ENCODE assay signal across 8 cellular contexts in genomic region chr1:63592536-63593302, GRCh38. TPM values are rescaled to one million over a fixed set of nuclear protein-coding genes. Genes with fewer than 3 reads are reported as not detected.
A peak's percentile ranks its signal among the peaks of the same experiment; 100 is the strongest.
DNase-seq lines count a peak whose midpoint lies in the region; ATAC-seq and TF ChIP-seq lines count a peak whose summit lies in the region.

No MANE protein-coding gene starts in this region.

- no peak for ATAC-seq in CD4-positive, alpha-beta T cell (ENCODE audit: poor library complexity)
- no peak for ATAC-seq in IMR-90 (ENCODE audit: low read depth)

- no peaks in the 10 kb centered on the region for H3K9me3 ChIP-seq in CD4-positive, alpha-beta T cell (ENCODE audit: control insufficient read depth, low read length)
- H3K9me3 ChIP-seq in IMR-90 (ENCODE audit: control insufficient read depth, insufficient read depth, low read length) (no peaks in the 10 kb centered on the region), thymus (ENCODE audit: control insufficient read depth) (no peaks in the 10 kb centered on the region)

- peak overlapping the region; percentile 96 for H2AK9ac ChIP-seq in IMR-90 (replicated peaks; ENCODE audit: low read depth, low read length, poor library complexity)

- peak overlapping the region; percentile 91 for H3K4me2 ChIP-seq in IMR-90 (ENCODE audit: low read depth, low read length)

- peaks cover 4% of the 10 kb centered on the region for H3K9me1 ChIP-seq in IMR-90 (ENCODE audit: insufficient read depth, low read length)

- H3K27ac ChIP-seq in CD4-positive, alpha-beta T cell (ENCODE audit: low read depth, low read length) = peak overlapping the region; percentile 66
- peak overlapping the region; percentile 95 for H3K27ac ChIP-seq in IMR-90 (ENCODE audit: insufficient read depth, low read length)
- peak overlapping the region; percentile 93 for H3K27ac ChIP-seq in thymus (ENCODE audit: low read depth)

- H3K36me3 ChIP-seq in IMR-90 (ENCODE audit: control insufficient read depth, insufficient read depth, low read length) (no peaks in the 10 kb centered on the region), thymus (ENCODE audit: control insufficient read depth, insufficient read depth) (no peaks in the 10 kb centered on the region)

- WGBS in IMR-90 (ENCODE audit: extremely low coverage in 2 of 2, insufficient read length in 1 of 2), 2 experiments = 80% methylated on average over 2 of the region's 18 CpGs; no CpG with 5 or more reads in 1 of the 2 experiments
- 21 to 31% methylated on average over 17 to 18 of the region's 18 CpGs for WGBS in lower leg skin, 2 donors
- 32% methylated on average over 18 of the region's 18 CpGs for WGBS in thymus

- peak overlapping the region; percentile 99 for H3K4me3 Mint-ChIP-seq in CD4-positive, alpha-beta T cell

- peak overlapping the region; percentile 84 to 97 for H4K8ac ChIP-seq in IMR-90 (ENCODE audit: low read depth in 2 of 2, low read length in 2 of 2)

- H3K4me1 ChIP-seq in IMR-90 (ENCODE audit: control insufficient read depth, insufficient read depth, low read length) (peaks cover 4% of the 10 kb centered on the region), thymus (ENCODE audit: control insufficient read depth, insufficient read depth, low read length) (peaks cover 3% of the 10 kb centered on the region)

- H4K91ac ChIP-seq in IMR-90 (ENCODE audit: insufficient read depth, low read depth, low read length) = peak overlapping the region; percentile 98

- peak overlapping the region; percentile 52 for H2BK20ac ChIP-seq in IMR-90 (ENCODE audit: low read depth, low read length)

- H2BK15ac ChIP-seq in IMR-90 (ENCODE audit: low read depth, low read length) = peak overlapping the region; percentile 15; the same call in 1 of the 3 replicates

- no peaks in the 10 kb centered on the region for H3K27me3 ChIP-seq in CD4-positive, alpha-beta T cell (ENCODE audit: control insufficient read depth, insufficient read depth, low read length)
- H3K27me3 ChIP-seq in IMR-90 (ENCODE audit: control insufficient read depth, insufficient read depth, low read length) (no peaks in the 10 kb centered on the region), thymus (ENCODE audit: control insufficient read depth, insufficient read depth) (no peaks in the 10 kb centered on the region)

- peak overlapping the region; percentile 92; the same call in 1 of the 2 replicates for H2BK120ac ChIP-seq in IMR-90 (ENCODE audit: low read depth, low read length)

- no peaks in the 10 kb centered on the region for H3K27me3 Mint-ChIP-seq in CD4-positive, alpha-beta T cell

- H3K56ac ChIP-seq in IMR-90 (ENCODE audit: extremely low read depth, insufficient read depth, low read length) = peak overlapping the region; percentile 29; the same call in 1 of the 2 replicates

- H3K14ac ChIP-seq in IMR-90 (replicated peaks; ENCODE audit: low read depth, low read length) = peak overlapping the region; percentile 98; the same call in 1 of the 2 replicates

- dilution Hi-C loops in IMR-90 (cut with HindIII; ENCODE audit: low sequenced_read_pairs, unreplicated experiment) = no loop called here

- no peak for DNase-seq in CD4-positive, alpha-beta T cell
- DNase-seq in IMR-90 = no peak
- DNase-seq in astrocyte of the spinal cord (ENCODE audit: low read depth, low spot score) = no peak
- peak in 1 of 2 donors; percentile 73 for DNase-seq in lower leg skin (ENCODE audit: low spot score in 2 of 2)
- no peak for DNase-seq in 8988T
- DNase-seq in OCI-M2 (lab: John Stamatoyannopoulos, UW; ENCODE audit: unreplicated experiment) = no peak
- no peak for DNase-seq in activated effector memory CD4-positive, alpha-beta T cell treated with Interleukin-2 at 50 U/mL for 16 hours

- peak overlapping the region; percentile 88 for H4K5ac ChIP-seq in IMR-90 (ENCODE audit: low read depth, low read length)

- no TSS peak for BruUV-seq in IMR-90 (replicated peaks; lab: Mats Ljungman, UMichigan)

- no peak for TF ChIP-seq RAD21 in IMR-90 (IDR thresholded peaks at IDR 0.05; ENCODE audit: low read length)

- H2BK5ac ChIP-seq in IMR-90 (ENCODE audit: low read depth, low read length, poor library complexity, severe bottlenecking) = peak overlapping the region; percentile 9

- peaks cover 2% of the 10 kb centered on the region; the same call in 1 of the 2 replicates for H4K20me1 ChIP-seq in IMR-90 (ENCODE audit: insufficient read depth, low read length)

- peaks cover 14% of the 10 kb centered on the region for H3K36me3 Mint-ChIP-seq in CD4-positive, alpha-beta T cell (ENCODE audit: low read depth)

- H3K79me1 ChIP-seq in IMR-90 (ENCODE audit: low read depth in 1 of 2, low read length in 2 of 2) = peaks cover 25 to 28% of the 10 kb centered on the region in 2 experiments

- H3K18ac ChIP-seq in IMR-90 (ENCODE audit: low read depth, low read length) = peak overlapping the region; percentile 65

- POLR2A ChIA-PET in CD4-positive, alpha-beta T cell (lab: Charles Lee) = interaction anchor here (0.6 to 1.7 kb wide), 12 partner anchors 10 to 1828 kb away, joined by 3 to 10 read pairs (median 3); partner anchors contain the start of genes ATG4C, EFCAB7, ITGB3BP and JAK1
- POLR2A ChIA-PET in IMR-90 (lab: Charles Lee; ENCODE audit: unreplicated experiment) = no interaction called here

- intact Hi-C loops in CD4-positive, alpha-beta T cell (cut with DNase I, micrococcal nuclease) = loop anchor here in 1 of 2 experiments (1.0 to 10.0 kb wide), 2 partner anchors 225 to 1472 kb away; partner anchors contain the start of gene ALG6
- intact Hi-C loops in IMR-90 (cut with micrococcal nuclease) = no loop called here
- intact Hi-C loops in lower leg skin (cut with DNase I; ENCODE audit: low total_unique reads) = no loop called here

- CTCF ChIA-PET in CD4-positive, alpha-beta T cell (lab: Charles Lee) = interaction anchor here (1.3 to 1.7 kb wide), 2 partner anchors 17 to 32 kb away, joined by 3 to 5 read pairs; no protein-coding TSS in a partner anchor
- CTCF ChIA-PET in IMR-90 (lab: Yijun Ruan, JAX) = no interaction called here

- H2AK5ac ChIP-seq in IMR-90 (ENCODE audit: low read depth, low read length) = no peak overlapping the region

- peak overlapping the region; percentile 96 for H3K4ac ChIP-seq in IMR-90 (ENCODE audit: low read depth, low read length)

- TF ChIP-seq POLR2A in IMR-90 (IDR thresholded peaks at IDR 0.05; ENCODE audit: low read depth, low read length) = no peak
- no peak for TF ChIP-seq POLR2A in lower leg skin (IDR thresholded peaks at IDR 0.05)

- peak overlapping the region; percentile 99 for H3K27ac Mint-ChIP-seq in CD4-positive, alpha-beta T cell

- H3K9ac ChIP-seq in IMR-90 (ENCODE audit: low read depth, low read length) = peak overlapping the region; percentile 93

- no peak for TF ChIP-seq CTCF in CD4-positive, alpha-beta T cell (IDR thresholded peaks at IDR 0.05)
- TF ChIP-seq CTCF in IMR-90 (conservative IDR thresholded peaks at IDR 0.05; ENCODE audit: low read depth, low read length) (no peak), astrocyte of the spinal cord (IDR thresholded peaks at IDR 0.05; ENCODE audit: low read depth, low read length) (no peak), lower leg skin (IDR thresholded peaks at IDR 0.05) (no peak)

- in situ Hi-C loops in IMR-90 (cut with MboI; ENCODE audit: low sequenced_read_pairs) (no loop called here), astrocyte of the spinal cord (cut with HindIII; ENCODE audit: low sequenced_read_pairs) (no loop called here)

- H3K4me3 ChIP-seq in IMR-90 (ENCODE audit: insufficient read depth, low read depth, low read length) (peak overlapping the region; percentile 85), astrocyte of the spinal cord (ENCODE audit: low read depth, low read length) (peak overlapping the region; percentile 71), lower leg skin (ENCODE audit: low read depth, poor library complexity, severe bottlenecking) (peak overlapping the region; percentile 58), thymus (ENCODE audit: low read length) (peak overlapping the region; percentile 67)

- H3K9me3 Mint-ChIP-seq in CD4-positive, alpha-beta T cell = no peaks in the 10 kb centered on the region

- H3K23ac ChIP-seq in IMR-90 (ENCODE audit: low read depth, low read length) = peak overlapping the region; percentile 56; the same call in 1 of the 2 replicates

- H3K4me1 Mint-ChIP-seq in CD4-positive, alpha-beta T cell (ENCODE audit: low read depth) = peaks cover 45% of the 10 kb centered on the region

- peak overlapping the region; percentile 99 for H2AFZ ChIP-seq in IMR-90 (replicated peaks; ENCODE audit: low read length, poor library complexity)

TF ChIP-seq in IMR-90, 13 proteins besides CTCF, POLR2A, EP300 and RAD21 (continues in another document):
- TF ChIP-seq BHLHE40 (IDR thresholded peaks at IDR 0.05; ENCODE audit: low read depth, low read length) (no peak), MAZ (IDR thresholded peaks at IDR 0.05; ENCODE audit: borderline replicate concordance, low read depth, low read length) (no peak), RCOR1 (IDR thresholded peaks at IDR 0.05; ENCODE audit: insufficient replicate concordance, low read length) (no peak), RFX5 (IDR thresholded peaks at IDR 0.05; ENCODE audit: low read depth, low read length) (no peak), NFE2L2 (IDR thresholded peaks at IDR 0.05; ENCODE audit: low read depth, low read length) (no peak), FOS (IDR thresholded peaks at IDR 0.05; ENCODE audit: low read depth, low read length) (no peak), CHD1 (IDR thresholded peaks at IDR 0.05; ENCODE audit: low read depth, low read length) (no peak), CEBPB (IDR thresholded peaks at IDR 0.05; ENCODE audit: low read depth, low read length) (no peak), MAFK (IDR thresholded peaks at IDR 0.05; ENCODE audit: low read depth, low read length) (no peak)
- TF ChIP-seq, protein P1, sequence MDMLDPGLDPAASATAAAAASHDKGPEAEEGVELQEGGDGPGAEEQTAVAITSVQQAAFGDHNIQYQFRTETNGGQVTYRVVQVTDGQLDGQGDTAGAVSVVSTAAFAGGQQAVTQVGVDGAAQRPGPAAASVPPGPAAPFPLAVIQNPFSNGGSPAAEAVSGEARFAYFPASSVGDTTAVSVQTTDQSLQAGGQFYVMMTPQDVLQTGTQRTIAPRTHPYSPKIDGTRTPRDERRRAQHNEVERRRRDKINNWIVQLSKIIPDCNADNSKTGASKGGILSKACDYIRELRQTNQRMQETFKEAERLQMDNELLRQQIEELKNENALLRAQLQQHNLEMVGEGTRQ (IDR thresholded peaks at IDR 0.05; ENCODE audit: low read depth, low read length) = no peak

RNA-seq across cellular contexts. Expression of gene PGM1, which starts 0.5 kb away (rescaled TPM):
- 1 to 10 TPM; 5.4 to 5.6 TPM for total RNA-seq in CD4-positive, alpha-beta T cell
- total RNA-seq in IMR-90 (2012; rRNA removed) (82.5 and 94.5 TPM in 2 replicates), lower leg skin (10 to 100 TPM; 39.3 to 54.2 (median 48.9) TPM)
- polyA plus RNA-seq in IMR-90 (2012; rRNA removed) (35.8 and 42.6 TPM in 2 replicates), thymus (9.6 TPM)
- 31.9 and 32.3 TPM in 2 replicates for polyA plus RNA-seq in IMR-90 (2012; cell fraction: cytosol; rRNA removed)
- polyA plus RNA-seq in IMR-90 (2012; cell fraction: nucleus; rRNA removed; ENCODE audit: low replicate concordance) = 12.6 and 24.0 TPM in 2 replicates

Comparison
In these comparisons a context has a peak if more than half of its experiments do, and no peak if none do; other contexts are left out.
1. RNA of gene PGM1, which starts 0.5 kb away (total RNA-seq): 82.5 to 94.5 TPM in IMR-90 and 39.3 to 54.2 TPM in lower leg skin; 5.4 to 5.6 TPM in CD4-positive, alpha-beta T cell; every median in the first group is over 4 times any median in the second.
2. Peak in every context shown above with its lines, with median percentiles within 50 percentile points of each other: H3K27ac ChIP-seq and H3K4me3 ChIP-seq.